ENCODE assay signal across 22 cellular contexts in genomic region chr6:49979584-49979983, GRCh38. TPM values are rescaled to one million over a fixed set of nuclear protein-coding genes. Genes with fewer than 3 reads are reported as not detected.
A peak's percentile ranks its signal among the peaks of the same experiment; 100 is the strongest.
DNase-seq lines count a peak whose midpoint lies in the region; ATAC-seq, FAIRE-seq and TF ChIP-seq lines count a peak whose summit lies in the region.
"Had no signal": no experiment of that assay in that cellular context is flagged by ENCODE, and none has a peak within 500 bp of the region (broad histone marks: within the 10 kb centered on the region; RNA-seq: fewer than 3 reads in every experiment).

No MANE protein-coding gene starts in this region.

- CTCF ChIA-PET in K562 (lab: Yijun Ruan, JAX; ENCODE audit: low intra/inter-chr PET ratio) = no interaction called here

- H3K9me1 ChIP-seq in K562 (ENCODE audit: control insufficient read depth, insufficient read depth, low read length) = no peaks in the 10 kb centered on the region

- no peaks in the 10 kb centered on the region for H3K79me2 ChIP-seq in K562 (ENCODE audit: control insufficient read depth, insufficient read depth, low read length)

- intact Hi-C loops in K562 (cut with micrococcal nuclease) = no loop called here
- intact Hi-C loops in testis (cut with DNase I; ENCODE audit: low total_unique reads) = no loop called here

- ATAC-seq in GM18858 (IDR thresholded peaks at IDR 0.05; ENCODE audit: unreplicated experiment) = peak; percentile 35
- peak; percentile 44 for ATAC-seq in GM21786 (IDR thresholded peaks at IDR 0.05; ENCODE audit: unreplicated experiment)
- peak; percentile 42 for ATAC-seq in HG03439 (IDR thresholded peaks at IDR 0.05; ENCODE audit: unreplicated experiment)
- ATAC-seq in K562 = peak; percentile 54; the same call in 2 of the 3 replicates
- ATAC-seq in GM21515 (IDR thresholded peaks at IDR 0.05; ENCODE audit: unreplicated experiment) = no peak
- ATAC-seq: heart left ventricle had no signal

- no peak for TF ChIP-seq EP300 in K562 (IDR thresholded peaks at IDR 0.05; ENCODE audit: low read length)

- TF ChIP-seq CTCF in K562 (IDR thresholded peaks at IDR 0.05 in 2 of 3, conservative IDR thresholded peaks at IDR 0.05 in 1 of 3; ENCODE audit: insufficient read depth in 2 of 3, low read depth in 1 of 3, low read length in 3 of 3) = no peak
- no peak for TF ChIP-seq CTCF in testis (IDR thresholded peaks at IDR 0.05)

- no peak overlapping the region for H3K9ac ChIP-seq in K562 (ENCODE audit: insufficient read depth in 1 of 2, low read depth in 2 of 2, low read length in 2 of 2)

- H3K27ac ChIP-seq in K562 (ENCODE audit: extremely low read depth, low read depth, low read length) (no peak overlapping the region), testis (no peak overlapping the region)
- H3K27ac ChIP-seq: coronary artery, heart left ventricle, stomach had no signal

- H3K4me3 ChIP-seq in K562 (no peak overlapping the region), testis (no peak overlapping the region)
- H3K4me3 ChIP-seq: coronary artery, heart left ventricle, stomach had no signal

- no peak for FAIRE-seq in K562 (lab: Jason Lieb, UNC)

- TF ChIP-seq POLR2A in K562 (conservative IDR thresholded peaks at IDR 0.05) (no peak), testis (IDR thresholded peaks at IDR 0.05) (no peak)

- 5% methylated on average over 4 of the region's 4 CpGs for WGBS in K562 (ENCODE audit: insufficient coverage, low coverage, missing lambda C conversion rate)
- WGBS in testis, 2 donors = 91% methylated on average over 4 of the region's 4 CpGs

- POLR2A ChIA-PET in K562 (lab: Yijun Ruan, JAX) = interaction anchor here (0.7 kb wide), 1 partner anchor 8 kb away, joined by 4 read pairs; no protein-coding TSS in a partner anchor

- no peak; a peak in 1 of 4 replicates for TF ChIP-seq RAD21 in K562 (CRISPR knock-in tag; conservative IDR thresholded peaks at IDR 0.05 in 1 of 2, IDR thresholded peaks at IDR 0.05 in 1 of 2)

- H2AFZ ChIP-seq in K562 (ENCODE audit: low read depth, low read length) = no peak overlapping the region

- H3K4me1 ChIP-seq in K562 (replicated peaks in 1 of 2; ENCODE audit: control insufficient read depth in 2 of 2, insufficient read depth in 2 of 2, low read length in 2 of 2) = no peaks in the 10 kb centered on the region; a peak in 1 of 5 replicates
- H3K4me1 ChIP-seq in testis = no peaks in the 10 kb centered on the region
- H3K4me1 ChIP-seq: heart left ventricle, stomach had no signal

- no peak for DNase-seq in K562 (ENCODE audit: extremely low read depth in 1 of 4, low spot score in 3 of 4)
- no peak for DNase-seq in G401 (ENCODE audit: low spot score)
- no peak for DNase-seq in OCI-M2 (lab: John Stamatoyannopoulos, UW; ENCODE audit: unreplicated experiment)
- no peak for DNase-seq in testis
- DNase-seq: activated CD4-positive, alpha-beta T cell treated with anti-CD3 and anti-CD28 coated beads, Interleukin-2, amount 50 U/mL, for 4 hours; anterior cingulate cortex; H7; heart left ventricle; midbrain; NCI-H1436 treated with DMSO at 0.1 percent for 48 hours; NCI-H524; stomach had no signal

- no peaks in the 10 kb centered on the region for H3K9me3 ChIP-seq in K562 (replicated peaks; ENCODE audit: control insufficient read depth, insufficient read depth, low read depth, low read length)
- H3K9me3 ChIP-seq in testis = no peaks in the 10 kb centered on the region
- H3K9me3 ChIP-seq: heart left ventricle had no signal

- no TSS peak for BruUV-seq in K562 (replicated peaks; lab: Mats Ljungman, UMichigan)

- H4K20me1 ChIP-seq in K562 (replicated peaks; ENCODE audit: control insufficient read depth, insufficient read depth, low read length) = no peaks in the 10 kb centered on the region

- H3K27me3 ChIP-seq in K562 (ENCODE audit: control insufficient read depth in 2 of 2, insufficient read depth in 2 of 2, low read length in 2 of 2) (no peaks in the 10 kb centered on the region), testis (no peaks in the 10 kb centered on the region)
- H3K27me3 ChIP-seq: heart left ventricle, stomach had no signal

- in situ Hi-C loops in K562 (cut with MboI) (no loop called here), G401 (cut with HindIII; ENCODE audit: low sequenced_read_pairs) (no loop called here)

- no peaks in the 10 kb centered on the region for H3K36me3 ChIP-seq in K562 (ENCODE audit: control insufficient read depth, insufficient read depth, low read length)
- no peaks in the 10 kb centered on the region for H3K36me3 ChIP-seq in testis (ENCODE audit: low read depth, missing control alignments)
- H3K36me3 ChIP-seq: heart left ventricle, stomach had no signal

- H3K4me2 ChIP-seq in K562 (ENCODE audit: insufficient read depth, low read length) = no peak overlapping the region

TF ChIP-seq in K562, 482 proteins besides CTCF, POLR2A, EP300 and RAD21 (continues in another document):
- TF ChIP-seq CXXC5 (CRISPR knock-in tag; IDR thresholded peaks at IDR 0.05) = no peak
- no peak for TF ChIP-seq GABPB2 (CRISPR knock-in tag; conservative IDR thresholded peaks at IDR 0.05)
- no peak for TF ChIP-seq SIN3A (IDR thresholded peaks at IDR 0.05; ENCODE audit: borderline replicate concordance in 2 of 2, control insufficient read depth in 1 of 2, low read depth in 2 of 2, low read length in 2 of 2)

RNA-seq across cellular contexts. Expression of gene DEFB113, which starts 10.2 kb away (rescaled TPM):
- total RNA-seq in K562 (2011; cell fraction: chromatin; rRNA removed; ENCODE audit: low replicate concordance) = not detected in 2 replicates
- total RNA-seq in K562 (2011; cell fraction: nucleolus; rRNA removed) = not detected in 2 replicates
- not detected in 2 replicates for total RNA-seq in K562 (2011; cell fraction: nucleoplasm; rRNA removed)
- total RNA-seq in K562 (2014; rRNA removed) = not detected in 2 replicates
- not detected in 2 replicates for total RNA-seq in K562 (2014; rRNA removed; fragmentation: Illumina TruSeq; extraction: Trizol)
- total RNA-seq in K562 (2015; rRNA removed; fragmentation: Illumina TruSeq; extraction: Trizol) = not detected in 2 replicates
- not detected in 2 replicates for total RNA-seq in K562 (2021)
- polyA plus RNA-seq in K562 (2011; rRNA removed) = not detected in 2 replicates
- not detected in 2 replicates for polyA plus RNA-seq in K562 (2011; cell fraction: cytosol; rRNA removed)
- not detected in 2 replicates for polyA plus RNA-seq in K562 (2011; cell fraction: nucleus; rRNA removed)
- not detected in 2 replicates for polyA plus RNA-seq in K562 (2012)
- not detected in 2 replicates for polyA plus RNA-seq in K562 (2014; fragmentation: Illumina TruSeq; extraction: Trizol)
- not detected for polyA plus RNA-seq in K562 (2014; fragmentation: Nextera tagmentation; extraction: Ambion mirVana)
- polyA plus RNA-seq in K562 (2014; rRNA removed) = not detected in 2 replicates
- not detected in 2 replicates for polyA minus RNA-seq in K562 (2011; rRNA and poly(A)+ RNA removed)
- not detected in 2 replicates for polyA minus RNA-seq in K562 (2011; cell fraction: cytosol; rRNA and poly(A)+ RNA removed)
- polyA minus RNA-seq in K562 (2011; cell fraction: nucleus; rRNA and poly(A)+ RNA removed) = not detected in 2 replicates
- not detected in 2 replicates for total RNA-seq in G401 (2014; rRNA removed; shearing (Covaris generic))
- not detected for total RNA-seq in testis
- not detected for polyA plus RNA-seq in testis (ENCODE audit: insufficient read depth, low read depth, low replicate concordance)
- total RNA-seq: activated T-helper 2 cell treated with anti-CD3 and anti-CD28 coated beads, Interferon-gamma antibody, Interleukin-2, Interleukin-4, amounts not matched to agents 10 μg/mL and 5 μg/mL and 100 μg/mL, durations not matched to agents 14 hours and 24 hours and 36 hours; H7; heart left ventricle; kidney epithelial cell; RPMI7951; stomach had no signal
- polyA plus RNA-seq: BJ, esophagus, heart left ventricle, stomach had no signal

RNA-seq across cellular contexts. Expression of gene DEFB114, which starts 15.6 kb away (rescaled TPM):
- not detected in 2 replicates for total RNA-seq in K562 (2011; cell fraction: chromatin; rRNA removed; ENCODE audit: low replicate concordance)
- not detected in 2 replicates for total RNA-seq in K562 (2011; cell fraction: nucleolus; rRNA removed)
- total RNA-seq in K562 (2011; cell fraction: nucleoplasm; rRNA removed) = not detected in 2 replicates
- total RNA-seq in K562 (2014; rRNA removed) = not detected in 2 replicates
- not detected in 2 replicates for total RNA-seq in K562 (2014; rRNA removed; fragmentation: Illumina TruSeq; extraction: Trizol)
- total RNA-seq in K562 (2015; rRNA removed; fragmentation: Illumina TruSeq; extraction: Trizol) = not detected in 2 replicates
- not detected in 2 replicates for total RNA-seq in K562 (2021)
- polyA plus RNA-seq in K562 (2011; rRNA removed) = not detected in 2 replicates
- polyA plus RNA-seq in K562 (2011; cell fraction: cytosol; rRNA removed) = not detected in 2 replicates
- polyA plus RNA-seq in K562 (2011; cell fraction: nucleus; rRNA removed) = not detected in 2 replicates
- not detected in 2 replicates for polyA plus RNA-seq in K562 (2012)
- polyA plus RNA-seq in K562 (2014; fragmentation: Illumina TruSeq; extraction: Trizol) = not detected in 2 replicates
- polyA plus RNA-seq in K562 (2014; fragmentation: Nextera tagmentation; extraction: Ambion mirVana) = not detected
- polyA plus RNA-seq in K562 (2014; rRNA removed) = not detected in 2 replicates
- polyA minus RNA-seq in K562 (2011; rRNA and poly(A)+ RNA removed) = not detected in 2 replicates
- not detected in 2 replicates for polyA minus RNA-seq in K562 (2011; cell fraction: cytosol; rRNA and poly(A)+ RNA removed)
- polyA minus RNA-seq in K562 (2011; cell fraction: nucleus; rRNA and poly(A)+ RNA removed) = not detected in 2 replicates
- total RNA-seq in G401 (2014; rRNA removed; shearing (Covaris generic)) = not detected in 2 replicates
- total RNA-seq in testis = not detected
- not detected for polyA plus RNA-seq in testis (ENCODE audit: insufficient read depth, low read depth, low replicate concordance)
- total RNA-seq: activated T-helper 2 cell treated with anti-CD3 and anti-CD28 coated beads, Interferon-gamma antibody, Interleukin-2, Interleukin-4, amounts not matched to agents 10 μg/mL and 5 μg/mL and 100 μg/mL, durations not matched to agents 14 hours and 24 hours and 36 hours; H7; heart left ventricle; kidney epithelial cell; RPMI7951; stomach had no signal
- polyA plus RNA-seq: BJ, esophagus, heart left ventricle, stomach had no signal

RNA-seq across cellular contexts. Expression of gene DEFB110, which starts 42.2 kb away (rescaled TPM):
- not detected in 2 replicates for total RNA-seq in K562 (2011; cell fraction: chromatin; rRNA removed; ENCODE audit: low replicate concordance)
- not detected in 2 replicates for total RNA-seq in K562 (2011; cell fraction: nucleolus; rRNA removed)
- not detected in 2 replicates for total RNA-seq in K562 (2011; cell fraction: nucleoplasm; rRNA removed)
- total RNA-seq in K562 (2014; rRNA removed) (not detected in 2 replicates), K562 (2014; rRNA removed; fragmentation: Illumina TruSeq; extraction: Trizol) (not detected in 2 replicates), K562 (2015; rRNA removed; fragmentation: Illumina TruSeq; extraction: Trizol) (not detected in 2 replicates), K562 (2021) (not detected in 2 replicates), testis (not detected)
- polyA plus RNA-seq in K562 (2011; rRNA removed) (not detected in 2 replicates), K562 (2014; fragmentation: Illumina TruSeq; extraction: Trizol) (not detected in 2 replicates), K562 (2014; fragmentation: Nextera tagmentation; extraction: Ambion mirVana) (not detected), K562 (2014; rRNA removed) (not detected in 2 replicates), testis (ENCODE audit: insufficient read depth, low read depth, low replicate concordance) (not detected)
- polyA plus RNA-seq in K562 (2011; cell fraction: cytosol; rRNA removed) = not detected in 2 replicates
- not detected in 2 replicates for polyA plus RNA-seq in K562 (2011; cell fraction: nucleus; rRNA removed)
- polyA plus RNA-seq in K562 (2012) = not detected in 2 replicates
- not detected in 2 replicates for polyA minus RNA-seq in K562 (2011; rRNA and poly(A)+ RNA removed)
- polyA minus RNA-seq in K562 (2011; cell fraction: cytosol; rRNA and poly(A)+ RNA removed) = not detected in 2 replicates
- not detected in 2 replicates for polyA minus RNA-seq in K562 (2011; cell fraction: nucleus; rRNA and poly(A)+ RNA removed)
- total RNA-seq in G401 (2014; rRNA removed; shearing (Covaris generic)) = not detected in 2 replicates
- total RNA-seq: activated T-helper 2 cell treated with anti-CD3 and anti-CD28 coated beads, Interferon-gamma antibody, Interleukin-2, Interleukin-4, amounts not matched to agents 10 μg/mL and 5 μg/mL and 100 μg/mL, durations not matched to agents 14 hours and 24 hours and 36 hours; H7; heart left ventricle; kidney epithelial cell; RPMI7951; stomach had no signal
- polyA plus RNA-seq: BJ, esophagus, heart left ventricle, stomach had no signal
